In the genomic region with DNA sequence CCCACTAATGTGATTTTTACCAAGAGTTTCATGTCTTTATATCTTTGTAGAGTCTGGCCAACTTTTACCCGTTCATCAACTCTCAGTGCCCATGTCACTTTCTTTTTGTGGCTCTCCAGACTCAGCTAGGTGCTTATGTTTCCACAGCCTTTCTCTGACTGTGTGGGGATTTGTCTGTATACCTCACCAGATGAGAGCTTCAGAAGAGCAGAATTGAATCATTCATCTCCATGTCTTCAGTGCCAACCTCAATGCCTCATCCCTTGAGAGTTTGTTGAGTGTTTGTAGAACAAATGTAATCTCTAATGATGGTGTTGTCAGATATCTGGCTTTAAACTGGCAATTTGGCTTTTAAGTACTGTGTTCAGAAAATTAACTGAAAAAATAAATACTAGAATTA, we compare ENCODE assay signal across 32 cellular contexts. TPM values are rescaled to one million over a fixed set of nuclear protein-coding genes. Genes with fewer than 3 reads are reported as not detected.
"Had no signal": no experiment of that assay in that cellular context is flagged by ENCODE, and none has a peak within 500 bp of the region (broad histone marks: within the 10 kb centered on the region; RNA-seq: fewer than 3 reads in every experiment).

No MANE protein-coding gene starts in this region.

- H3K4me3 ChIP-seq: colonic mucosa, PC-9 had no signal

- DNase-seq: activated CD4-positive, alpha-beta T cell treated with anti-CD3 and anti-CD28 coated beads, Interleukin-2, amount 10 ng/mL, durations not matched to agents 24 days and 14 days; activated CD4-positive, alpha-beta T cell treated with anti-CD3 and anti-CD28 coated beads, Interleukin-2, amount 50 U/mL, for 4 hours; activated CD4-positive, CD25-positive, alpha-beta regulatory T cell; activated CD8-positive, alpha-beta T cell treated with anti-CD3 and anti-CD28 coated beads for 36 hours; activated effector memory CD4-positive, alpha-beta T cell treated with anti-CD3 and anti-CD28 coated beads, Interleukin-2, amount 50 U/mL, for 16 hours; activated naive CD4-positive, alpha-beta T cell; activated naive CD4-positive, alpha-beta T cell treated with anti-CD3 and anti-CD28 coated beads, Interleukin-2, amount 50 U/mL, for 16 hours; activated naive CD8-positive, alpha-beta T cell treated with anti-CD3 and anti-CD28 coated beads for 36 hours; activated T-cell treated with anti-CD3 and anti-CD28 coated beads, Interleukin-2, amount 50 U/mL, for 1 hour; activated T-cell treated with anti-CD3 and anti-CD28 coated beads, Interleukin-2, amount 50 U/mL, for 72 hours; amniotic stem cell; aorta; brain microvascular endothelial cell; colonic mucosa; NCI-H1105; NCI-H1417 treated with DMSO at 0.1 percent for 48 hours; NCI-H187 treated with DMSO at 0.1 percent for 48 hours; NCI-H2081; NCI-H345; NCI-H524 treated with DMSO at 0.1 percent for 48 hours; PC-9; SIG-M5; SW 1271; T-helper 1 cell; T-helper 2 cell; T-helper 9 cell; WERI-Rb-1 had no signal

- FAIRE-seq: RCC 7860 had no signal

- H3K4me1 ChIP-seq: colonic mucosa had no signal

- H3K27me3 ChIP-seq: brain microvascular endothelial cell, colonic mucosa had no signal

- H3K27ac ChIP-seq: brain microvascular endothelial cell, colonic mucosa, PC-9, RWPE1, WERI-Rb-1 had no signal

- H3K4me2 ChIP-seq: PC-9 had no signal

- H3K36me3 ChIP-seq: brain microvascular endothelial cell, colonic mucosa, WERI-Rb-1 had no signal

- H3K9me3 ChIP-seq: colonic mucosa had no signal

- ATAC-seq: activated CD8-positive, alpha-beta T cell treated with anti-CD3 and anti-CD28 coated beads for 36 hours; activated T-cell treated with anti-CD3 and anti-CD28 coated beads, Interleukin-2, amount 50 U/mL, for 72 hours; activated T-helper 17 cell treated with anti-CD3 and anti-CD28 coated beads, Interleukin-2, amount 50 U/mL, for 72 hours; Right ventricle myocardium inferior had no signal

RNA-seq across cellular contexts. Expression of gene CCN2, which starts 16.8 kb away (rescaled TPM):
- total RNA-seq: activated CD4-positive, alpha-beta T cell treated with anti-CD3 and anti-CD28 coated beads, Interleukin-2, amount 10 ng/mL, durations not matched to agents 24 days and 14 days; activated CD8-positive, alpha-beta memory T cell treated with anti-CD3 and anti-CD28 coated beads for 36 hours; activated CD8-positive, alpha-beta T cell treated with anti-CD3 and anti-CD28 coated beads for 36 hours; activated naive CD8-positive, alpha-beta T cell treated with anti-CD3 and anti-CD28 coated beads for 36 hours; activated T-cell treated with anti-CD3 and anti-CD28 coated beads, Interleukin-2, amount 50 U/mL, for 72 hours; activated T-helper 17 cell treated with anti-CD3 and anti-CD28 coated beads, Interleukin-2, amount 50 U/mL, for 72 hours had no signal
